In the genomic region with DNA sequence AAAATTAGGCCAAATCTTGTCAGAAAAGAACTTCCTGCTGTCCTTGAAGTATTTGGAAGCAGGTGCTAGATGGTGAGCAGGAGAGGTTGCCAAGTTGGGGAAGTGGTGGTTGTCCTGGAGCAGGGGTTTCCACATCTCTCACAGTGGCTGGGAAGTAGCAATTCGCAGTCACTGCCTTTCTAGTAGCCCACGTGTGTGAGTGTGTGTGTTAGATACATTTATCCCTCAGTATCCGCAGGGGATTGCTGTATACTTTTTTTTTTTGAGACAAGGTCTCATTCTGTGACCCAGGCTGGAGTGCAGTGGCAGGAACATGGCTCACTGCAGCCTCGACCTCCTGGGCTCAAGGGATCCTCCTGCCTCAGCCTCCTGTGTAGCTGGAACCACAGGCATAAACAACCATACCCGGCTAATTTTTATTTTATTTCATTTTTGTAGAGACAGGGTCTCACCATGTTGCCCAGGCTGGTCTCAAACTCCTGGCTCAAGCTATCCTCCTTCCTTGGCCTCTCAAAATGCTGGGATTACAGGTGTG, we compare ENCODE assay signal across 8 cellular contexts. TPM values are rescaled to one million over a fixed set of nuclear protein-coding genes. Genes with fewer than 3 reads are reported as not detected.
DNase-seq lines count a peak whose midpoint lies in the region; ATAC-seq, FAIRE-seq and TF ChIP-seq lines count a peak whose summit lies in the region.

No MANE protein-coding gene starts in this region.

- FAIRE-seq in endothelial cell of umbilical vein (lab: Jason Lieb, UNC) = no peak

- H3K4me1 Mint-ChIP-seq in CD4-positive, CD25-positive, alpha-beta regulatory T cell = peaks cover 0 to 27% (median 14%) of the 10 kb centered on the region in 4 donors

- peaks cover 3% of the 10 kb centered on the region for H3K79me2 ChIP-seq in endothelial cell of umbilical vein (ENCODE audit: control insufficient read depth, insufficient read depth, low read length)

- no peaks in the 10 kb centered on the region for H3K9me3 Mint-ChIP-seq in CD4-positive, CD25-positive, alpha-beta regulatory T cell

- H3K27me3 ChIP-seq in CD4-positive, CD25-positive, alpha-beta regulatory T cell (ENCODE audit: control insufficient read depth, insufficient read depth, low read length) = no peaks in the 10 kb centered on the region
- H3K27me3 ChIP-seq in HAP-1 (ENCODE audit: low read depth) = no peaks in the 10 kb centered on the region
- no peaks in the 10 kb centered on the region for H3K27me3 ChIP-seq in endothelial cell of umbilical vein (ENCODE audit: control insufficient read depth in 2 of 2, insufficient read depth in 2 of 2, low read length in 2 of 2)
- H3K27me3 ChIP-seq in muscle layer of duodenum (ENCODE audit: low read depth, low read length) = no peaks in the 10 kb centered on the region

- dilution Hi-C loops in endothelial cell of umbilical vein (cut with MboI; ENCODE audit: extremely low pct_ligation_motif_present, low sequenced_read_pairs) = no loop called here

- H3K36me3 Mint-ChIP-seq in CD4-positive, CD25-positive, alpha-beta regulatory T cell = peaks cover 2% of the 10 kb centered on the region

- POLR2A ChIA-PET in endothelial cell of umbilical vein (lab: Charles Lee) = interaction anchor here (0.7 to 1.5 kb wide), 3 partner anchors 102 to 181 kb away, joined by 3 to 5 read pairs (median 5); a partner anchor contains a TSS

- no peak for TF ChIP-seq CTCF in endothelial cell of umbilical vein (IDR thresholded peaks at IDR 0.05; ENCODE audit: extremely low read depth in 1 of 2, insufficient read depth in 1 of 2, low read depth in 1 of 2, low read length in 2 of 2)

- H2AFZ ChIP-seq in endothelial cell of umbilical vein (ENCODE audit: low read depth, low read length) = no peak overlapping the region

- no peak overlapping the region for H3K27ac ChIP-seq in CD4-positive, CD25-positive, alpha-beta regulatory T cell (ENCODE audit: insufficient read depth, low read length, poor library complexity, severe bottlenecking)
- H3K27ac ChIP-seq in endothelial cell of umbilical vein (ENCODE audit: insufficient read depth, low read depth, low read length) = peak overlapping the region; percentile 80
- peak overlapping the region; percentile 90 for H3K27ac ChIP-seq in muscle layer of duodenum (ENCODE audit: low read length)

- peak overlapping the region; percentile 90 to 96 (median 94) for H3K27ac Mint-ChIP-seq in CD4-positive, CD25-positive, alpha-beta regulatory T cell

- intact Hi-C loops in endothelial cell of umbilical vein (cut with micrococcal nuclease) = loop anchor here (5.0 to 10.0 kb wide), 3 partner anchors 251 to 603 kb away; a partner anchor contains a TSS

- DNase-seq in CD4-positive, CD25-positive, alpha-beta regulatory T cell = peak in 1 of 3 donors; percentile 46
- DNase-seq in HAP-1 (ENCODE audit: low spot score in 2 of 2) = peak; percentile 59 to 67
- DNase-seq in SK-N-DZ (ENCODE audit: low spot score) = peak; percentile 33
- peak; percentile 42 for DNase-seq in endothelial cell of umbilical vein (ENCODE audit: low read depth, low spot score)
- DNase-seq in hippocampal formation (lab: John Stamatoyannopoulos, UW) = no peak
- DNase-seq in occipital lobe (lab: John Stamatoyannopoulos, UW) = no peak

- H3K36me3 ChIP-seq in CD4-positive, CD25-positive, alpha-beta regulatory T cell (ENCODE audit: control insufficient read depth, insufficient read depth, low read length) = no peaks in the 10 kb centered on the region
- H3K36me3 ChIP-seq in HAP-1 (replicated peaks) = peaks cover 10% of the 10 kb centered on the region
- H3K36me3 ChIP-seq in endothelial cell of umbilical vein (ENCODE audit: control insufficient read depth in 2 of 2, extremely low read depth in 1 of 2, insufficient read depth in 2 of 2, low read length in 2 of 2) = no peaks in the 10 kb centered on the region
- no peaks in the 10 kb centered on the region for H3K36me3 ChIP-seq in muscle layer of duodenum (ENCODE audit: control insufficient read depth in 1 of 2, insufficient read depth in 2 of 2, low read length in 2 of 2)

- in situ Hi-C loops in HAP-1 (cut with MboI; ENCODE audit: low sequenced_read_pairs) = loop anchor here (10.0 kb wide), 1 partner anchor 661 kb away; no protein-coding TSS in a partner anchor

- peak overlapping the region; percentile 91 for H3K4me3 ChIP-seq in CD4-positive, CD25-positive, alpha-beta regulatory T cell (ENCODE audit: low read depth, low read length)
- H3K4me3 ChIP-seq in HAP-1 (peak overlapping the region; percentile 96), endothelial cell of umbilical vein (replicated peaks in 1 of 3; ENCODE audit: insufficient read depth in 1 of 3, low read depth in 1 of 3, low read length in 3 of 3) (peak overlapping the region; percentile 62 to 88 (median 81)), muscle layer of duodenum (ENCODE audit: low read depth in 1 of 2, low read length in 2 of 2) (peak overlapping the region; percentile 85 to 92)

- H3K9ac ChIP-seq in endothelial cell of umbilical vein (replicated peaks; ENCODE audit: extremely low read depth, insufficient read depth, low read length) = peak overlapping the region; percentile 94

- no peaks in the 10 kb centered on the region for H4K20me1 ChIP-seq in endothelial cell of umbilical vein (replicated peaks; ENCODE audit: control insufficient read depth, extremely low read depth, insufficient read depth, low read length)

- TF ChIP-seq POLR2A in endothelial cell of umbilical vein (IDR thresholded peaks at IDR 0.05; ENCODE audit: low read depth, low read length) = no peak

- H3K4me2 ChIP-seq in endothelial cell of umbilical vein (ENCODE audit: insufficient read depth, low read length) = peak overlapping the region; percentile 62

- CTCF ChIA-PET in endothelial cell of umbilical vein (lab: Charles Lee) = interaction anchor here (0.9 to 3.4 kb wide), 9 partner anchors 19 to 344 kb away, joined by 3 to 12 read pairs (median 4); a partner anchor contains a TSS

- no TSS peak for BruUV-seq in endothelial cell of umbilical vein (replicated peaks; lab: Mats Ljungman, UMichigan)

- H3K9me3 ChIP-seq in CD4-positive, CD25-positive, alpha-beta regulatory T cell (ENCODE audit: control insufficient read depth in 2 of 2, low read length in 2 of 2) = no peaks in the 10 kb centered on the region
- H3K9me3 ChIP-seq in HAP-1 (no peaks in the 10 kb centered on the region; the same call in 1 of the 2 replicates), endothelial cell of umbilical vein (replicated peaks; ENCODE audit: control insufficient read depth, insufficient read depth, low read length) (no peaks in the 10 kb centered on the region), muscle layer of duodenum (ENCODE audit: control insufficient read depth in 1 of 2, low read length in 2 of 2) (no peaks in the 10 kb centered on the region)

- H3K4me3 Mint-ChIP-seq in CD4-positive, CD25-positive, alpha-beta regulatory T cell = peak overlapping the region; percentile 91 to 97 (median 94)

- no peak for ATAC-seq in CD4-positive, CD25-positive, alpha-beta regulatory T cell (ENCODE audit: low read depth in 2 of 2)
- ATAC-seq in GM19452 (IDR thresholded peaks at IDR 0.05; ENCODE audit: unreplicated experiment) = no peak

- H3K27me3 Mint-ChIP-seq in CD4-positive, CD25-positive, alpha-beta regulatory T cell = no peaks in the 10 kb centered on the region

- peaks cover 11% of the 10 kb centered on the region for H3K4me1 ChIP-seq in CD4-positive, CD25-positive, alpha-beta regulatory T cell (ENCODE audit: control insufficient read depth, insufficient read depth, low read length, poor library complexity, severe bottlenecking)
- H3K4me1 ChIP-seq in HAP-1 (peaks cover 5% of the 10 kb centered on the region), endothelial cell of umbilical vein (ENCODE audit: control insufficient read depth, extremely low read depth, insufficient read depth, low read length) (peaks cover 4% of the 10 kb centered on the region), muscle layer of duodenum (ENCODE audit: control insufficient read depth in 1 of 2, insufficient read depth in 2 of 2, low read length in 2 of 2) (peaks cover 6 to 19% of the 10 kb centered on the region in 2 donors)

- H3K9me1 ChIP-seq in endothelial cell of umbilical vein (replicated peaks; ENCODE audit: control insufficient read depth, extremely low read depth, insufficient read depth, low read length) = no peaks in the 10 kb centered on the region

TF ChIP-seq in endothelial cell of umbilical vein, 7 proteins besides CTCF, POLR2A, EP300 and RAD21 (continues in another document):
- TF ChIP-seq POLR2AphosphoS5 (IDR thresholded peaks at IDR 0.05; ENCODE audit: insufficient read depth, low read depth, low read length) = no peak
- no peak for TF ChIP-seq GATA2 (IDR thresholded peaks at IDR 0.05; ENCODE audit: insufficient read depth, insufficient read length, low read depth, low read length)
- TF ChIP-seq EZH2 (IDR thresholded peaks at IDR 0.05; ENCODE audit: borderline replicate concordance, low read depth, low read length, severe bottlenecking) = no peak

RNA-seq across cellular contexts. Expression of a gene that starts 0.8 kb away (rescaled TPM):
- 11.0 TPM for total RNA-seq in CD4-positive, CD25-positive, alpha-beta regulatory T cell
- polyA plus RNA-seq in CD4-positive, CD25-positive, alpha-beta regulatory T cell = 10 to 100 TPM; 12.3 to 15.5 (median 12.8) TPM
- polyA plus RNA-seq in SK-N-DZ (2014; cell fraction: cytosol; rRNA removed) = 20.4 and 33.5 TPM in 2 replicates
- 23.3 and 50.7 TPM in 2 replicates for polyA plus RNA-seq in SK-N-DZ (2014; cell fraction: nucleus; rRNA removed)
- total RNA-seq in endothelial cell of umbilical vein (14.5 and 16.8 TPM in 2 replicates), occipital lobe (7.2 TPM)
- polyA plus RNA-seq in endothelial cell of umbilical vein = 21.4 and 23.0 TPM in 2 replicates
- 16.5 and 19.6 TPM in 2 replicates for polyA plus RNA-seq in endothelial cell of umbilical vein (2011; cell fraction: cytosol; rRNA removed)
- 24.6 and 25.8 TPM in 2 replicates for polyA plus RNA-seq in endothelial cell of umbilical vein (2011; cell fraction: nucleus; rRNA removed)
- polyA plus RNA-seq in endothelial cell of umbilical vein (2012) = 8.5 and 9.2 TPM in 2 replicates
- polyA minus RNA-seq in endothelial cell of umbilical vein = 10.1 and 13.0 TPM in 2 replicates
- 7.5 TPM for polyA minus RNA-seq in endothelial cell of umbilical vein (2011; cell fraction: cytosol; rRNA and poly(A)+ RNA removed)
- 20.7 and 24.6 TPM in 2 replicates for polyA minus RNA-seq in endothelial cell of umbilical vein (2011; cell fraction: nucleus; rRNA and poly(A)+ RNA removed)

RNA-seq across cellular contexts. Expression of a gene that starts 28.8 kb away (rescaled TPM):
- total RNA-seq in CD4-positive, CD25-positive, alpha-beta regulatory T cell = 1.3 TPM
- under 1 TPM in 2 of 4 donors, not detected in 2; 0.20 to 0.25 TPM for polyA plus RNA-seq in CD4-positive, CD25-positive, alpha-beta regulatory T cell
- polyA plus RNA-seq in SK-N-DZ (2014; cell fraction: cytosol; rRNA removed) = 49.6 and 50.5 TPM in 2 replicates
- 80.5 and 89.5 TPM in 2 replicates for polyA plus RNA-seq in SK-N-DZ (2014; cell fraction: nucleus; rRNA removed)
- 1.9 and 4.4 TPM in 2 replicates for total RNA-seq in endothelial cell of umbilical vein
- 5.9 and 6.2 TPM in 2 replicates for polyA plus RNA-seq in endothelial cell of umbilical vein
- polyA plus RNA-seq in endothelial cell of umbilical vein (2011; cell fraction: cytosol; rRNA removed) = 3.3 and 3.4 TPM in 2 replicates
- 4.5 and 5.2 TPM in 2 replicates for polyA plus RNA-seq in endothelial cell of umbilical vein (2011; cell fraction: nucleus; rRNA removed)
- polyA plus RNA-seq in endothelial cell of umbilical vein (2012) = 3.3 and 3.7 TPM in 2 replicates
- 3.2 and 5.8 TPM in 2 replicates for polyA minus RNA-seq in endothelial cell of umbilical vein
- 4.6 TPM for polyA minus RNA-seq in endothelial cell of umbilical vein (2011; cell fraction: cytosol; rRNA and poly(A)+ RNA removed)
- 1.0 and 2.9 TPM in 2 replicates for polyA minus RNA-seq in endothelial cell of umbilical vein (2011; cell fraction: nucleus; rRNA and poly(A)+ RNA removed)
- total RNA-seq in occipital lobe = 51.3 TPM

Comparison
In these comparisons a context has a peak if more than half of its experiments do, and no peak if none do; other contexts are left out.
1. DNase-seq: peak in HAP-1 (2 of 2), SK-N-DZ (single experiment) and endothelial cell of umbilical vein (single experiment); none in hippocampal formation (0 of 2) and occipital lobe (single experiment).
2. Peak in every context shown above with its lines, with median percentiles within 50 percentile points of each other: H3K4me3 ChIP-seq.